Comparison of ENCODE assay signal across 24 cellular contexts in genomic region chrX:116290359-116290758, GRCh38.
"Had no signal": no experiment of that assay in that cellular context is flagged by ENCODE, and none has a peak within 500 bp of the region (broad histone marks: within the 10 kb centered on the region; RNA-seq: fewer than 3 reads in every experiment).

No MANE protein-coding gene starts in this region.

- H3K36me3 ChIP-seq: ascending aorta, esophagus muscularis mucosa, lower lobe of right lung, uterus had no signal

- H3K27me3 ChIP-seq: ascending aorta, esophagus muscularis mucosa, hepatocyte, uterus had no signal

- H3K4me2 ChIP-seq: hepatocyte had no signal

- H3K27ac ChIP-seq: ascending aorta, esophagus muscularis mucosa, hepatocyte, lower lobe of right lung, skin epidermis, uterus, VCaP had no signal

- H3K4me1 ChIP-seq: ascending aorta, esophagus muscularis mucosa, lower lobe of right lung, uterus had no signal

- H3K79me2 ChIP-seq: hepatocyte had no signal

- ATAC-seq: effector memory CD8-positive, alpha-beta T cell; left lobe of liver; sciatic nerve; stimulated activated effector memory CD8-positive, alpha-beta T cell treated with anti-CD3 and anti-CD28 coated beads, Interleukin-12 subunit alpha, Interleukin-12 subunit beta, amount 100 ng/mL, for 72 hours had no signal

- H3K9me3 ChIP-seq: ascending aorta, esophagus muscularis mucosa, lower lobe of right lung, uterus had no signal

- H2AFZ ChIP-seq: hepatocyte had no signal

- H3K4me3 ChIP-seq: ascending aorta, esophagus muscularis mucosa, hepatocyte, lower lobe of right lung, skin epidermis, uterus had no signal

- DNase-seq: activated CD4-positive, alpha-beta T cell treated with anti-CD3 and anti-CD28 coated beads for 4 hours; activated CD4-positive, alpha-beta T cell treated with anti-CD3 and anti-CD28 coated beads, Interleukin-2, amount 50 U/mL, for 48 hours; activated CD8-positive, alpha-beta memory T cell treated with anti-CD3 and anti-CD28 coated beads for 24 hours; activated effector memory CD4-positive, alpha-beta T cell treated with anti-CD3 and anti-CD28 coated beads, Interleukin-2, amount 50 U/mL, for 16 hours; activated naive CD4-positive, alpha-beta T cell treated with anti-CD3 and anti-CD28 coated beads for 36 hours; activated naive CD8-positive, alpha-beta T cell treated with anti-CD3 and anti-CD28 coated beads, Interleukin-2, amount 10 ng/mL, durations not matched to agents 7 days and 5 days; caudate nucleus; cortex of kidney; effector memory CD8-positive, alpha-beta T cell; lower lobe of right lung; retina; stimulated activated CD4-positive, alpha-beta T cell treated with anti-CD3 and anti-CD28 coated beads, Interleukin-12 subunit alpha, Interleukin-12 subunit beta, amount 100 ng/mL, for 4 hours; stimulated activated CD4-positive, alpha-beta T cell treated with anti-CD3 and anti-CD28 coated beads, Interleukin-4, amount 100 ng/mL, for 1 hour; substantia nigra; T-helper 9 cell; uterus had no signal
